ENCODE assay signal across 8 cellular contexts in the genomic region with DNA sequence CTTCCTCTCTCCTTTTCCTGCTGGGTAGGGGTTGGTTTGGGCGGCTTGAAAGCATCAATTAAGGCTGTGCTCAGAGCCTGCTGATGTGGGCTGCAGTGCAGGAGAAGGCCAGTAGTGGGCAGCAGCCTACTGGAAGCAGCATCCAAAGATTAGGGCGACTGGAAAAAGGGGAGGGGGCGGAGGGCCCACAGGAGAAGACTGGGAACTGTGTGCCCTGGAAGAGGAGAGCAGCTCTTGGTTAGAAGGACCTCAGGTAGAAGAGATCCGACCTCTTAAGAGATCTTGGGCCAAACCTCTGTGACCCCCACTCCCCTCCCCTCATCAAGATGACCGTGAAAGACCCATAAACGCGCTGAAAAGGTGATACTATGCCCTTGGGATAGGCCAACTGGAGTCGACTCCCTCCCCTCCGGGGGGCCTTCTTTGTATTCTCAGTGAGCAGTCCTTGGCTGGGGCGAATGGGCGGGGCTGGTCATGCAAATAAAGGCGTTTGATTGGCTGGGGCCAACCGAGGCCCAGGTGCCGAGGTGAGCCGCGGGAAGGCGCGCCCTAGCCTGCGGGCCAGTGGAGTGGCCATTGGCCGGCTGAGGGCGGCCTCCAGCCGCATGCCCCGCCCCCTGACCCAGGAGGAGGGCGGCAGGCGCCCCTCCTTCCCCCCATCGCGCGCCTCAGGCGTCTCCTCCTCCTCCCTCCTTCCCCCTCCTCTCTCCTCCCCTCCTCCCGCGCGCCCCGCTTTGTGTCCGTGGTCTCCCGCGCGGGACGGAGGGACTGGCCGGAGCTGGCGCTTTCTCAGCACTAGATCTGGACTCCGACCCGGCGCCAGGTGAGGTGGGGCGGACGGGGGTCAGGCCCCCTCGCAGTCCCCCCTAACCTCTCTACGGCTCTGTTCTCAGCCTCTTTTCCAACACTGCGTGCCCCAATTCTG. TPM values are rescaled to one million over a fixed set of nuclear protein-coding genes. Genes with fewer than 3 reads are reported as not detected.
DNase-seq lines count a peak whose midpoint lies in the region; ATAC-seq and TF ChIP-seq lines count a peak whose summit lies in the region.

No MANE protein-coding gene starts in this region.

- no peaks in the 10 kb centered on the region for H3K36me3 ChIP-seq in effector memory CD4-positive, alpha-beta T cell (ENCODE audit: control insufficient read depth, insufficient read depth, low read length)
- H3K36me3 ChIP-seq in mucosa of descending colon (ENCODE audit: low read depth) (no peaks in the 10 kb centered on the region), subcutaneous abdominal adipose tissue (ENCODE audit: control insufficient read depth in 5 of 5, insufficient read depth in 5 of 5, low read length in 5 of 5) (no peaks in the 10 kb centered on the region)

- DNase-seq in activated T-cell treated with anti-CD3 and anti-CD28 coated beads for 1 hour (ENCODE audit: low read depth): peak; percentile 40
- no peak for DNase-seq in activated T-cell treated with anti-CD3 and anti-CD28 coated beads for 4 hours
- DNase-seq in NCI-H345 treated with DMSO at 0.1 percent for 48 hours (lab: John Stamatoyannopoulos, UW; ENCODE audit: unreplicated experiment): peak; percentile 86
- DNase-seq in activated CD4-positive, alpha-beta T cell treated with anti-CD3 and anti-CD28 coated beads, Interleukin-2, amount 50 U/mL, for 24 hours (ENCODE audit: low read depth in 1 of 2, low spot score in 1 of 2): peak; percentile 26 to 30
- peak; percentile 70 to 76 (median 76) for DNase-seq in effector memory CD4-positive, alpha-beta T cell
- DNase-seq in mucosa of descending colon: peak; percentile 89 to 93 (median 91)

- intact Hi-C loops in mucosa of descending colon (cut with DNase I, micrococcal nuclease): loop anchor here in 1 of 2 donors (10.0 kb wide), 1 partner anchor 100 kb away; no protein-coding TSS in a partner anchor

- H3K27me3 ChIP-seq in effector memory CD4-positive, alpha-beta T cell (replicated peaks; ENCODE audit: control insufficient read depth, insufficient read depth, low read length, poor library complexity, severe bottlenecking): no peaks in the 10 kb centered on the region
- peaks cover 13 to 36% (median 20%) of the 10 kb centered on the region in 5 donors for H3K27me3 ChIP-seq in subcutaneous abdominal adipose tissue (ENCODE audit: control insufficient read depth in 5 of 5, insufficient read depth in 4 of 5, low read length in 5 of 5)

- TF ChIP-seq CTCF in mucosa of descending colon (IDR thresholded peaks at IDR 0.05): peak; percentile 48

- peak overlapping the region; percentile 59 for H3K27ac ChIP-seq in effector memory CD4-positive, alpha-beta T cell (ENCODE audit: insufficient read depth, low read length, poor library complexity, severe bottlenecking)
- H3K27ac ChIP-seq in subcutaneous abdominal adipose tissue (ENCODE audit: low read depth, low read length): no peak overlapping the region

- peak overlapping the region; percentile 62 for H3K4me3 ChIP-seq in effector memory CD4-positive, alpha-beta T cell (ENCODE audit: insufficient read depth, low read depth, low read length, poor library complexity, severe bottlenecking)
- H3K4me3 ChIP-seq in mucosa of descending colon (peak overlapping the region; percentile 24), subcutaneous abdominal adipose tissue (ENCODE audit: low read depth in 1 of 5, low read length in 5 of 5) (peak overlapping the region in 4 of 5 donors; percentile 28 to 42 (median 36))

- H3K9me3 ChIP-seq in effector memory CD4-positive, alpha-beta T cell (ENCODE audit: control insufficient read depth, low read length): no peaks in the 10 kb centered on the region
- H3K9me3 ChIP-seq in mucosa of descending colon: no peaks in the 10 kb centered on the region
- H3K9me3 ChIP-seq in subcutaneous abdominal adipose tissue (ENCODE audit: control insufficient read depth in 5 of 5, low read length in 5 of 5): no peaks in the 10 kb centered on the region

- ATAC-seq in HG03139 (IDR thresholded peaks at IDR 0.05; ENCODE audit: unreplicated experiment): peak; percentile 66
- peak; percentile 86 for ATAC-seq in mucosa of descending colon

- H3K9ac ChIP-seq in subcutaneous abdominal adipose tissue (ENCODE audit: low read length in 5 of 5): peak overlapping the region in 1 of 5 donors; percentile 51

- H3K4me1 ChIP-seq in effector memory CD4-positive, alpha-beta T cell (ENCODE audit: control insufficient read depth, insufficient read depth, low read length, poor library complexity, severe bottlenecking): peaks cover 8% of the 10 kb centered on the region
- H3K4me1 ChIP-seq in mucosa of descending colon (ENCODE audit: low read depth) (peaks cover 5% of the 10 kb centered on the region), subcutaneous abdominal adipose tissue (ENCODE audit: control insufficient read depth in 5 of 5, insufficient read depth in 5 of 5, low read length in 5 of 5) (peaks cover 0 to 23% (median 7%) of the 10 kb centered on the region in 5 donors)

RNA-seq across cellular contexts. Expression of a gene that starts 10.1 kb away (rescaled TPM):
- 10 to 100 TPM; 41.9 to 76.0 (median 72.8) TPM for total RNA-seq in mucosa of descending colon

RNA-seq across cellular contexts. Expression of a gene that starts 31.6 kb away (rescaled TPM):
- total RNA-seq in mucosa of descending colon: 10 to 100 TPM in 2 of 3 donors, 1 to 10 TPM in 1; 9.0 to 28.5 (median 25.9) TPM
